ENCODE assay signal across 1 cellular context in the genomic region with DNA sequence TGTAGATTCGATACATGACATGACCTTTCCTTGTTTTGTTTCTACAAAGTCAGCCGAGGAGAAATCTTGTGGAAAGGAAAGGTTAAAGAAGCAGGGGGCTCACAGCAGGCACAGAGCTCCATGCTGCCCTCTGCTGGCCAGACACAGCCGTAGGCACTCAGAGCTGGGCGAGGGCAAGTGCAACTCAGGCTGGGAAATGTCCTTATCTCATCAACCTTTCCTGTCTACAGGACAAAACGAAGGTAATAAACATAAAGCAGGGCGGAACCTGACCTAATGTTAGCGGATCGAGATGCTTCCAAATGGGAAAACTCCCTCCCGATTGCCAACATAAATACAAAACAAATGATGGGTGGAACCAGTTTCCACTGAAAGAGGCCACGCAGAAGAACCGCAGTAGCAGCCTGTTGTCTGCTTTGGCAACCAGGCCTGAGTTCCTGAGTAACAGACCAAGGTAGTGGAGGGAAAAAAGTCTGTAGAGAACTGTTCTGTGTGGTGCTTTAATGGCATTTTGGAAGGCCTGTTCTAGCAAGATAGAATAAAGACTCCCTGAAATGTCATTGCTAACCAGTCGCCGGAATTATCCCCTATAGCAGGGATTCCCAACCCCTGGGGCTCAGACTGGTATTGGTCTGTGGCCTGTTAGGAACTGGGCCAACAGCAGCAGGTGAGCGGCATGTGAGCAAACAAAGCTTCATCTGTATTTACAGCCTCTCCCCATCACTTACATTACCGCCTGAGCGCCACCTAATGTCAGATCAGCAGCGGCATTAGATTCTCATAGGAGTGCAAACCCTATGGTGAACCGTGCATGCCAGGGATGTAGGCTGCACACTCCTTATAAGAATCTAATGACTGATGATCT.
TF ChIP-seq lines count a peak whose summit lies in the region.

No MANE protein-coding gene starts in this region.

TF ChIP-seq in HepG2, 621 proteins besides CTCF, POLR2A, EP300 and RAD21 (continued from another document and continues in another):
- TF ChIP-seq, protein P1, sequence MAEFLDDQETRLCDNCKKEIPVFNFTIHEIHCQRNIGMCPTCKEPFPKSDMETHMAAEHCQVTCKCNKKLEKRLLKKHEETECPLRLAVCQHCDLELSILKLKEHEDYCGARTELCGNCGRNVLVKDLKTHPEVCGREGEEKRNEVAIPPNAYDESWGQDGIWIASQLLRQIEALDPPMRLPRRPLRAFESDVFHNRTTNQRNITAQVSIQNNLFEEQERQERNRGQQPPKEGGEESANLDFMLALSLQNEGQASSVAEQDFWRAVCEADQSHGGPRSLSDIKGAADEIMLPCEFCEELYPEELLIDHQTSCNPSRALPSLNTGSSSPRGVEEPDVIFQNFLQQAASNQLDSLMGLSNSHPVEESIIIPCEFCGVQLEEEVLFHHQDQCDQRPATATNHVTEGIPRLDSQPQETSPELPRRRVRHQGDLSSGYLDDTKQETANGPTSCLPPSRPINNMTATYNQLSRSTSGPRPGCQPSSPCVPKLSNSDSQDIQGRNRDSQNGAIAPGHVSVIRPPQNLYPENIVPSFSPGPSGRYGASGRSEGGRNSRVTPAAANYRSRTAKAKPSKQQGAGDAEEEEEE (CRISPR knock-in tag; IDR thresholded peaks at IDR 0.05; ENCODE audit: borderline replicate concordance), result no peak
- TF ChIP-seq ZNF136 (CRISPR knock-in tag; IDR thresholded peaks at IDR 0.05; ENCODE audit: low read depth) (no peak), SOX13 (IDR thresholded peaks at IDR 0.05) (no peak), SOX13 (CRISPR knock-in tag; conservative IDR thresholded peaks at IDR 0.05 in 1 of 2, IDR thresholded peaks at IDR 0.05 in 1 of 2) (peak in 1 of 2 experiments; percentile 13; a peak in 1 of 4 replicates), KDM5B (CRISPR knock-in tag; IDR thresholded peaks at IDR 0.05; ENCODE audit: borderline replicate concordance) (no peak), ZNF879 (CRISPR knock-in tag; IDR thresholded peaks at IDR 0.05) (no peak), ZNF329 (CRISPR knock-in tag; IDR thresholded peaks at IDR 0.05; ENCODE audit: low read depth) (no peak), ZNF709 (CRISPR knock-in tag; IDR thresholded peaks at IDR 0.05) (no peak), ZNF383 (CRISPR knock-in tag; IDR thresholded peaks at IDR 0.05; ENCODE audit: borderline replicate concordance) (no peak), FOXM1 (CRISPR knock-in tag; IDR thresholded peaks at IDR 0.05) (no peak), PITX1 (CRISPR knock-in tag; IDR thresholded peaks at IDR 0.05) (no peak), ERF (CRISPR knock-in tag; IDR thresholded peaks at IDR 0.05) (no peak), SATB2 (CRISPR knock-in tag; IDR thresholded peaks at IDR 0.05) (no peak), ZNF792 (CRISPR knock-in tag; IDR thresholded peaks at IDR 0.05) (no peak), ZNF138 (CRISPR knock-in tag; IDR thresholded peaks at IDR 0.05; ENCODE audit: low read depth) (no peak), ZNF703 (CRISPR knock-in tag; IDR thresholded peaks at IDR 0.05; ENCODE audit: borderline replicate concordance) (no peak), GPN1 (CRISPR knock-in tag; IDR thresholded peaks at IDR 0.05; ENCODE audit: borderline replicate concordance) (no peak), EZH2 (conservative IDR thresholded peaks at IDR 0.05; ENCODE audit: low read depth, low read length) (no peak), SNAI1 (CRISPR knock-in tag; IDR thresholded peaks at IDR 0.05; ENCODE audit: borderline replicate concordance) (no peak), SP4 (CRISPR knock-in tag; IDR thresholded peaks at IDR 0.05) (no peak), IRX3 (CRISPR knock-in tag; IDR thresholded peaks at IDR 0.05; ENCODE audit: borderline replicate concordance, low read depth) (no peak), KDM1A (CRISPR knock-in tag; IDR thresholded peaks at IDR 0.05) (peak; percentile 55; the same call in 1 of the 2 replicates), SPEN (CRISPR knock-in tag; IDR thresholded peaks at IDR 0.05; ENCODE audit: low read depth) (0 out of 2 replicates have a peak, but pooled peaks have one; percentile 29), ZNF776 (CRISPR knock-in tag; IDR thresholded peaks at IDR 0.05) (no peak), PHB2 (IDR thresholded peaks at IDR 0.05; ENCODE audit: partially characterized antibody) (no peak), ZNF230 (CRISPR knock-in tag; IDR thresholded peaks at IDR 0.05) (no peak), GABPB1 (CRISPR knock-in tag; IDR thresholded peaks at IDR 0.05) (no peak), ZNF251 (CRISPR knock-in tag; IDR thresholded peaks at IDR 0.05) (no peak), PRPF4 (IDR thresholded peaks at IDR 0.05; ENCODE audit: low read depth, low read length, poor library complexity, severe bottlenecking) (no peak), ZNF564 (CRISPR knock-in tag; IDR thresholded peaks at IDR 0.05) (no peak), TOE1 (CRISPR knock-in tag; IDR thresholded peaks at IDR 0.05) (no peak), ZFP36L2 (CRISPR knock-in tag; IDR thresholded peaks at IDR 0.05) (no peak)
- TF ChIP-seq, protein P2, sequence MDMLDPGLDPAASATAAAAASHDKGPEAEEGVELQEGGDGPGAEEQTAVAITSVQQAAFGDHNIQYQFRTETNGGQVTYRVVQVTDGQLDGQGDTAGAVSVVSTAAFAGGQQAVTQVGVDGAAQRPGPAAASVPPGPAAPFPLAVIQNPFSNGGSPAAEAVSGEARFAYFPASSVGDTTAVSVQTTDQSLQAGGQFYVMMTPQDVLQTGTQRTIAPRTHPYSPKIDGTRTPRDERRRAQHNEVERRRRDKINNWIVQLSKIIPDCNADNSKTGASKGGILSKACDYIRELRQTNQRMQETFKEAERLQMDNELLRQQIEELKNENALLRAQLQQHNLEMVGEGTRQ (IDR thresholded peaks at IDR 0.05; ENCODE audit: low read depth, low read length), result no peak
- TF ChIP-seq, protein P2 (CRISPR knock-in tag; IDR thresholded peaks at IDR 0.05; ENCODE audit: borderline replicate concordance), result no peak
- TF ChIP-seq, protein P3, sequence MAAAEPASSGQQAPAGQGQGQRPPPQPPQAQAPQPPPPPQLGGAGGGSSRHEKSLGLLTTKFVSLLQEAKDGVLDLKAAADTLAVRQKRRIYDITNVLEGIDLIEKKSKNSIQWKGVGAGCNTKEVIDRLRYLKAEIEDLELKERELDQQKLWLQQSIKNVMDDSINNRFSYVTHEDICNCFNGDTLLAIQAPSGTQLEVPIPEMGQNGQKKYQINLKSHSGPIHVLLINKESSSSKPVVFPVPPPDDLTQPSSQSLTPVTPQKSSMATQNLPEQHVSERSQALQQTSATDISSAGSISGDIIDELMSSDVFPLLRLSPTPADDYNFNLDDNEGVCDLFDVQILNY (CRISPR knock-in tag; conservative IDR thresholded peaks at IDR 0.05), result no peak
- TF ChIP-seq, protein P4, sequence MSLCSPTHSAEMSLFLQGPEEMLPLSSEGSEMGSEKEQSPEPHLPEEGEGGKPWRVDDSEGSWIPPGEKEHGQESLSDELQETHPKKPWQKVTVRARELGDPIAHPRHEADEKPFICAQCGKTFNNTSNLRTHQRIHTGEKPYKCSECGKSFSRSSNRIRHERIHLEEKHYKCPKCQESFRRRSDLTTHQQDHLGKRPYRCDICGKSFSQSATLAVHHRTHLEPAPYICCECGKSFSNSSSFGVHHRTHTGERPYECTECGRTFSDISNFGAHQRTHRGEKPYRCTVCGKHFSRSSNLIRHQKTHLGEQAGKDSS (CRISPR knock-in tag; IDR thresholded peaks at IDR 0.05; ENCODE audit: borderline replicate concordance, low read depth), result peak; percentile 59; the same call in 1 of the 2 replicates
- TF ChIP-seq, protein P5, sequence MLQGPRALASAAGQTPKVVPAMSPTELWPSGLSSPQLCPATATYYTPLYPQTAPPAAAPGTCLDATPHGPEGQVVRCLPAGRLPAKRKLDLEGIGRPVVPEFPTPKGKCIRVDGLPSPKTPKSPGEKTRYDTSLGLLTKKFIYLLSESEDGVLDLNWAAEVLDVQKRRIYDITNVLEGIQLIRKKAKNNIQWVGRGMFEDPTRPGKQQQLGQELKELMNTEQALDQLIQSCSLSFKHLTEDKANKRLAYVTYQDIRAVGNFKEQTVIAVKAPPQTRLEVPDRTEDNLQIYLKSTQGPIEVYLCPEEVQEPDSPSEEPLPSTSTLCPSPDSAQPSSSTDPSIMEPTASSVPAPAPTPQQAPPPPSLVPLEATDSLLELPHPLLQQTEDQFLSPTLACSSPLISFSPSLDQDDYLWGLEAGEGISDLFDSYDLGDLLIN (CRISPR knock-in tag; IDR thresholded peaks at IDR 0.05; ENCODE audit: borderline replicate concordance), result no peak
- TF ChIP-seq, protein P6, sequence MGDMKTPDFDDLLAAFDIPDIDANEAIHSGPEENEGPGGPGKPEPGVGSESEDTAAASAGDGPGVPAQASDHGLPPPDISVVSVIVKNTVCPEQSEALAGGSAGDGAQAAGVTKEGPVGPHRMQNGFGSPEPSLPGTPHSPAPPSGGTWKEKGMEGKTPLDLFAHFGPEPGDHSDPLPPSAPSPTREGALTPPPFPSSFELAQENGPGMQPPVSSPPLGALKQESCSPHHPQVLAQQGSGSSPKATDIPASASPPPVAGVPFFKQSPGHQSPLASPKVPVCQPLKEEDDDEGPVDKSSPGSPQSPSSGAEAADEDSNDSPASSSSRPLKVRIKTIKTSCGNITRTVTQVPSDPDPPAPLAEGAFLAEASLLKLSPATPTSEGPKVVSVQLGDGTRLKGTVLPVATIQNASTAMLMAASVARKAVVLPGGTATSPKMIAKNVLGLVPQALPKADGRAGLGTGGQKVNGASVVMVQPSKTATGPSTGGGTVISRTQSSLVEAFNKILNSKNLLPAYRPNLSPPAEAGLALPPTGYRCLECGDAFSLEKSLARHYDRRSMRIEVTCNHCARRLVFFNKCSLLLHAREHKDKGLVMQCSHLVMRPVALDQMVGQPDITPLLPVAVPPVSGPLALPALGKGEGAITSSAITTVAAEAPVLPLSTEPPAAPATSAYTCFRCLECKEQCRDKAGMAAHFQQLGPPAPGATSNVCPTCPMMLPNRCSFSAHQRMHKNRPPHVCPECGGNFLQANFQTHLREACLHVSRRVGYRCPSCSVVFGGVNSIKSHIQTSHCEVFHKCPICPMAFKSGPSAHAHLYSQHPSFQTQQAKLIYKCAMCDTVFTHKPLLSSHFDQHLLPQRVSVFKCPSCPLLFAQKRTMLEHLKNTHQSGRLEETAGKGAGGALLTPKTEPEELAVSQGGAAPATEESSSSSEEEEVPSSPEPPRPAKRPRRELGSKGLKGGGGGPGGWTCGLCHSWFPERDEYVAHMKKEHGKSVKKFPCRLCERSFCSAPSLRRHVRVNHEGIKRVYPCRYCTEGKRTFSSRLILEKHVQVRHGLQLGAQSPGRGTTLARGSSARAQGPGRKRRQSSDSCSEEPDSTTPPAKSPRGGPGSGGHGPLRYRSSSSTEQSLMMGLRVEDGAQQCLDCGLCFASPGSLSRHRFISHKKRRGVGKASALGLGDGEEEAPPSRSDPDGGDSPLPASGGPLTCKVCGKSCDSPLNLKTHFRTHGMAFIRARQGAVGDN (CRISPR knock-in tag; IDR thresholded peaks at IDR 0.05), result no peak
- TF ChIP-seq, protein P7, sequence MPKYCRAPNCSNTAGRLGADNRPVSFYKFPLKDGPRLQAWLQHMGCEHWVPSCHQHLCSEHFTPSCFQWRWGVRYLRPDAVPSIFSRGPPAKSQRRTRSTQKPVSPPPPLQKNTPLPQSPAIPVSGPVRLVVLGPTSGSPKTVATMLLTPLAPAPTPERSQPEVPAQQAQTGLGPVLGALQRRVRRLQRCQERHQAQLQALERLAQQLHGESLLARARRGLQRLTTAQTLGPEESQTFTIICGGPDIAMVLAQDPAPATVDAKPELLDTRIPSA (CRISPR knock-in tag; IDR thresholded peaks at IDR 0.05; ENCODE audit: borderline replicate concordance), result no peak
- TF ChIP-seq, protein P8, sequence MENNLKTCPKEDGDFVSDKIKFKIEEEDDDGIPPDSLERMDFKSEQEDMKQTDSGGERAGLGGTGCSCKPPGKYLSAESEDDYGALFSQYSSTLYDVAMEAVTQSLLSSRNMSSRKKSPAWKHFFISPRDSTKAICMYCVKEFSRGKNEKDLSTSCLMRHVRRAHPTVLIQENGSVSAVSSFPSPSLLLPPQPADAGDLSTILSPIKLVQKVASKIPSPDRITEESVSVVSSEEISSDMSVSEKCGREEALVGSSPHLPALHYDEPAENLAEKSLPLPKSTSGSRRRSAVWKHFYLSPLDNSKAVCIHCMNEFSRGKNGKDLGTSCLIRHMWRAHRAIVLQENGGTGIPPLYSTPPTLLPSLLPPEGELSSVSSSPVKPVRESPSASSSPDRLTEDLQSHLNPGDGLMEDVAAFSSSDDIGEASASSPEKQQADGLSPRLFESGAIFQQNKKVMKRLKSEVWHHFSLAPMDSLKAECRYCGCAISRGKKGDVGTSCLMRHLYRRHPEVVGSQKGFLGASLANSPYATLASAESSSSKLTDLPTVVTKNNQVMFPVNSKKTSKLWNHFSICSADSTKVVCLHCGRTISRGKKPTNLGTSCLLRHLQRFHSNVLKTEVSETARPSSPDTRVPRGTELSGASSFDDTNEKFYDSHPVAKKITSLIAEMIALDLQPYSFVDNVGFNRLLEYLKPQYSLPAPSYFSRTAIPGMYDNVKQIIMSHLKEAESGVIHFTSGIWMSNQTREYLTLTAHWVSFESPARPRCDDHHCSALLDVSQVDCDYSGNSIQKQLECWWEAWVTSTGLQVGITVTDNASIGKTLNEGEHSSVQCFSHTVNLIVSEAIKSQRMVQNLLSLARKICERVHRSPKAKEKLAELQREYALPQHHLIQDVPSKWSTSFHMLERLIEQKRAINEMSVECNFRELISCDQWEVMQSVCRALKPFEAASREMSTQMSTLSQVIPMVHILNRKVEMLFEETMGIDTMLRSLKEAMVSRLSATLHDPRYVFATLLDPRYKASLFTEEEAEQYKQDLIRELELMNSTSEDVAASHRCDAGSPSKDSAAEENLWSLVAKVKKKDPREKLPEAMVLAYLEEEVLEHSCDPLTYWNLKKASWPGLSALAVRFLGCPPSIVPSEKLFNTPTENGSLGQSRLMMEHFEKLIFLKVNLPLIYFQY (CRISPR knock-in tag; IDR thresholded peaks at IDR 0.05; ENCODE audit: borderline replicate concordance), result no peak
- TF ChIP-seq, protein P9, sequence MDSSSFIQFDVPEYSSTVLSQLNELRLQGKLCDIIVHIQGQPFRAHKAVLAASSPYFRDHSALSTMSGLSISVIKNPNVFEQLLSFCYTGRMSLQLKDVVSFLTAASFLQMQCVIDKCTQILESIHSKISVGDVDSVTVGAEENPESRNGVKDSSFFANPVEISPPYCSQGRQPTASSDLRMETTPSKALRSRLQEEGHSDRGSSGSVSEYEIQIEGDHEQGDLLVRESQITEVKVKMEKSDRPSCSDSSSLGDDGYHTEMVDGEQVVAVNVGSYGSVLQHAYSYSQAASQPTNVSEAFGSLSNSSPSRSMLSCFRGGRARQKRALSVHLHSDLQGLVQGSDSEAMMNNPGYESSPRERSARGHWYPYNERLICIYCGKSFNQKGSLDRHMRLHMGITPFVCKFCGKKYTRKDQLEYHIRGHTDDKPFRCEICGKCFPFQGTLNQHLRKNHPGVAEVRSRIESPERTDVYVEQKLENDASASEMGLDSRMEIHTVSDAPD (CRISPR knock-in tag; IDR thresholded peaks at IDR 0.05), result no peak
- TF ChIP-seq, protein P10, sequence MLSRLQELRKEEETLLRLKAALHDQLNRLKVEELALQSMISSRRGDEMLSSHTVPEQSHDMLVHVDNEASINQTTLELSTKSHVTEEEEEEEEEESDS (CRISPR knock-in tag; IDR thresholded peaks at IDR 0.05; ENCODE audit: borderline replicate concordance), result no peak
